Comparison of ENCODE assay signal across 22 cellular contexts in genomic region chr12:52347546-52348510, GRCh38. TPM values are rescaled to one million over a fixed set of nuclear protein-coding genes. Genes with fewer than 3 reads are reported as not detected.
"Had no signal": no experiment of that assay in that cellular context is flagged by ENCODE, and none has a peak within 500 bp of the region (broad histone marks: within the 10 kb centered on the region; RNA-seq: fewer than 3 reads in every experiment).

No MANE protein-coding gene starts in this region.

- H3K27me3 Mint-ChIP-seq: activated T-cell treated with anti-CD3 and anti-CD28 coated beads, Interleukin-2, amount 50 U/mL, for 24 hours had no signal

- H3K27ac Mint-ChIP-seq: activated CD4-positive, alpha-beta T cell treated with anti-CD3 and anti-CD28 coated beads, Interleukin-2, amount 10 ng/mL, durations not matched to agents 24 days and 14 days; activated CD8-positive, alpha-beta T cell treated with anti-CD3 and anti-CD28 coated beads for 36 hours; activated naive CD4-positive, alpha-beta T cell treated with anti-CD3 and anti-CD28 coated beads, Interleukin-2, amount 10 ng/mL, durations not matched to agents 7 days and 5 days; activated T-cell treated with anti-CD3 and anti-CD28 coated beads, Interleukin-2, amount 50 U/mL, for 24 hours; activated T-helper 2 cell treated with anti-CD3 and anti-CD28 coated beads, Interferon-gamma antibody, Interleukin-2, Interleukin-4, amounts not matched to agents 10 μg/mL and 5 μg/mL and 100 μg/mL, durations not matched to agents 14 hours and 24 hours and 36 hours; neural progenitor cell; stimulated activated naive CD8-positive, alpha-beta T cell treated with anti-CD3 and anti-CD28 coated beads, Interleukin-15, Interleukin-2, amounts not matched to agents 100 ng/mL and 50 ng/mL, for 24 hours had no signal

- FAIRE-seq: keratinocyte had no signal

- H3K9me3 Mint-ChIP-seq: activated CD4-positive, alpha-beta T cell treated with anti-CD3 and anti-CD28 coated beads, Interleukin-2, amount 10 ng/mL, durations not matched to agents 24 days and 14 days; activated CD8-positive, alpha-beta T cell treated with anti-CD3 and anti-CD28 coated beads for 36 hours; activated naive CD4-positive, alpha-beta T cell treated with anti-CD3 and anti-CD28 coated beads, Interleukin-2, amount 10 ng/mL, durations not matched to agents 7 days and 5 days; activated T-cell treated with anti-CD3 and anti-CD28 coated beads, Interleukin-2, amount 50 U/mL, for 24 hours; activated T-helper 2 cell treated with anti-CD3 and anti-CD28 coated beads, Interferon-gamma antibody, Interleukin-2, Interleukin-4, amounts not matched to agents 10 μg/mL and 5 μg/mL and 100 μg/mL, durations not matched to agents 14 hours and 24 hours and 36 hours; stimulated activated naive CD8-positive, alpha-beta T cell treated with anti-CD3 and anti-CD28 coated beads, Interleukin-15, Interleukin-2, amounts not matched to agents 100 ng/mL and 50 ng/mL, for 24 hours had no signal

- H3K36me3 Mint-ChIP-seq: activated naive CD4-positive, alpha-beta T cell treated with anti-CD3 and anti-CD28 coated beads, Interleukin-2, amount 10 ng/mL, durations not matched to agents 7 days and 5 days; neural progenitor cell had no signal

- DNase-seq: activated CD4-positive, alpha-beta T cell treated with anti-CD3 and anti-CD28 coated beads, Interleukin-2, amount 10 ng/mL, durations not matched to agents 24 days and 14 days; activated CD8-positive, alpha-beta T cell treated with anti-CD3 and anti-CD28 coated beads for 36 hours; activated T-cell treated with anti-CD3 and anti-CD28 coated beads, Interleukin-2, amount 50 U/mL, for 24 hours; dorsolateral prefrontal cortex; foreskin melanocyte; stimulated activated CD4-positive, alpha-beta T cell treated with anti-CD3 and anti-CD28 coated beads, Interleukin-15, amount 100 ng/mL, for 24 hours; stimulated activated CD4-positive, alpha-beta T cell treated with anti-CD3 and anti-CD28 coated beads, Interleukin-2, amount 100 ng/mL, for 48 hours; T-helper 1 cell; T1000; trophoblast cell had no signal

- ATAC-seq: activated CD8-positive, alpha-beta T cell treated with anti-CD3 and anti-CD28 coated beads for 36 hours; left lobe of liver had no signal

- H3K4me3 Mint-ChIP-seq: activated CD4-positive, alpha-beta T cell treated with anti-CD3 and anti-CD28 coated beads, Interleukin-2, amount 10 ng/mL, durations not matched to agents 24 days and 14 days; activated CD8-positive, alpha-beta T cell treated with anti-CD3 and anti-CD28 coated beads for 36 hours; activated naive CD4-positive, alpha-beta T cell treated with anti-CD3 and anti-CD28 coated beads, Interleukin-2, amount 10 ng/mL, durations not matched to agents 7 days and 5 days; activated T-cell treated with anti-CD3 and anti-CD28 coated beads, Interleukin-2, amount 50 U/mL, for 24 hours; neural progenitor cell; stimulated activated naive CD8-positive, alpha-beta T cell treated with anti-CD3 and anti-CD28 coated beads, Interleukin-15, Interleukin-2, amounts not matched to agents 100 ng/mL and 50 ng/mL, for 24 hours had no signal

RNA-seq across cellular contexts. Expression of gene KRT85, which starts 19.5 kb away (rescaled TPM):
- total RNA-seq: activated CD4-positive, alpha-beta T cell treated with anti-CD3 and anti-CD28 coated beads, Interleukin-2, amount 10 ng/mL, durations not matched to agents 24 days and 14 days; activated CD8-positive, alpha-beta T cell treated with anti-CD3 and anti-CD28 coated beads for 36 hours; activated T-helper 2 cell treated with anti-CD3 and anti-CD28 coated beads, Interferon-gamma antibody, Interleukin-2, Interleukin-4, amounts not matched to agents 10 μg/mL and 5 μg/mL and 100 μg/mL, durations not matched to agents 14 hours and 24 hours and 36 hours; dorsolateral prefrontal cortex; epithelial cell of proximal tubule; left lobe of liver; lung; osteocyte; prostate gland; right atrium auricular region had no signal

RNA-seq across cellular contexts. Expression of gene KRT83, which starts 26.6 kb away (rescaled TPM):
- total RNA-seq: activated CD4-positive, alpha-beta T cell treated with anti-CD3 and anti-CD28 coated beads, Interleukin-2, amount 10 ng/mL, durations not matched to agents 24 days and 14 days; activated CD8-positive, alpha-beta T cell treated with anti-CD3 and anti-CD28 coated beads for 36 hours; activated T-helper 2 cell treated with anti-CD3 and anti-CD28 coated beads, Interferon-gamma antibody, Interleukin-2, Interleukin-4, amounts not matched to agents 10 μg/mL and 5 μg/mL and 100 μg/mL, durations not matched to agents 14 hours and 24 hours and 36 hours; cardiac muscle cell; epithelial cell of proximal tubule; left lobe of liver; lung; osteocyte; right atrium auricular region had no signal

RNA-seq across cellular contexts. Expression of gene KRT84, which starts 37.6 kb away (rescaled TPM):
- total RNA-seq: activated CD4-positive, alpha-beta T cell treated with anti-CD3 and anti-CD28 coated beads, Interleukin-2, amount 10 ng/mL, durations not matched to agents 24 days and 14 days; activated CD8-positive, alpha-beta T cell treated with anti-CD3 and anti-CD28 coated beads for 36 hours; activated T-helper 2 cell treated with anti-CD3 and anti-CD28 coated beads, Interferon-gamma antibody, Interleukin-2, Interleukin-4, amounts not matched to agents 10 μg/mL and 5 μg/mL and 100 μg/mL, durations not matched to agents 14 hours and 24 hours and 36 hours; cardiac muscle cell; epithelial cell of proximal tubule; left lobe of liver; lung; osteocyte; prostate gland had no signal

RNA-seq across cellular contexts. Expression of gene KRT81, which starts 56.5 kb away (rescaled TPM):
- total RNA-seq: activated CD4-positive, alpha-beta T cell treated with anti-CD3 and anti-CD28 coated beads, Interleukin-2, amount 10 ng/mL, durations not matched to agents 24 days and 14 days; activated CD8-positive, alpha-beta T cell treated with anti-CD3 and anti-CD28 coated beads for 36 hours; activated T-helper 2 cell treated with anti-CD3 and anti-CD28 coated beads, Interferon-gamma antibody, Interleukin-2, Interleukin-4, amounts not matched to agents 10 μg/mL and 5 μg/mL and 100 μg/mL, durations not matched to agents 14 hours and 24 hours and 36 hours; cardiac muscle cell; right atrium auricular region had no signal

RNA-seq across cellular contexts. Expression of gene KRT82, which starts 58.3 kb away (rescaled TPM):
- total RNA-seq: activated CD4-positive, alpha-beta T cell treated with anti-CD3 and anti-CD28 coated beads, Interleukin-2, amount 10 ng/mL, durations not matched to agents 24 days and 14 days; activated CD8-positive, alpha-beta T cell treated with anti-CD3 and anti-CD28 coated beads for 36 hours; activated T-helper 2 cell treated with anti-CD3 and anti-CD28 coated beads, Interferon-gamma antibody, Interleukin-2, Interleukin-4, amounts not matched to agents 10 μg/mL and 5 μg/mL and 100 μg/mL, durations not matched to agents 14 hours and 24 hours and 36 hours; cardiac muscle cell; epithelial cell of proximal tubule; left lobe of liver; lung; osteocyte; prostate gland; right atrium auricular region had no signal
